ENCODE assay signal across 8 cellular contexts in genomic region chr3:64685800-64686445, GRCh38. TPM values are rescaled to one million over a fixed set of nuclear protein-coding genes. Genes with fewer than 3 reads are reported as not detected.
DNase-seq lines count a peak whose midpoint lies in the region; ATAC-seq and TF ChIP-seq lines count a peak whose summit lies in the region.

No MANE protein-coding gene starts in this region.

- DNase-seq in Caki2 (ENCODE audit: low read depth): peak; percentile 90
- DNase-seq in HuH-7 (ENCODE audit: low spot score): peak; percentile 34
- DNase-seq in astrocyte of the cerebellum (ENCODE audit: low read depth): peak; percentile 85
- peak; percentile 94 for DNase-seq in left ventricle myocardium superior
- DNase-seq in posterior cingulate gyrus: peak; percentile 47 to 95 (median 76)
- no peak for DNase-seq in DMS153 (lab: John Stamatoyannopoulos, UW)

- peak; percentile 51 for TF ChIP-seq CTCF in astrocyte of the cerebellum (IDR thresholded peaks at IDR 0.05; ENCODE audit: low read depth, low read length, missing control alignments)

- ATAC-seq in left ventricle myocardium superior: peak; percentile 91
- ATAC-seq in HG03469 (IDR thresholded peaks at IDR 0.05; ENCODE audit: unreplicated experiment): no peak
- ATAC-seq in GM19324 (IDR thresholded peaks at IDR 0.05; ENCODE audit: low FRiP score, unreplicated experiment): no peak

- in situ Hi-C loops in Caki2 (cut with HindIII; ENCODE audit: low pct_unique_long_range_greater_than_20kb, low sequenced_read_pairs): no loop called here
- in situ Hi-C loops in astrocyte of the cerebellum (cut with HindIII; ENCODE audit: low sequenced_read_pairs): no loop called here

- peak overlapping the region; percentile 61 for H3K4me3 ChIP-seq in astrocyte of the cerebellum (ENCODE audit: low read depth, low read length)

- intact Hi-C loops in left ventricle myocardium superior (cut with micrococcal nuclease) (no loop called here), posterior cingulate gyrus (cut with DNase I) (no loop called here)

RNA-seq across cellular contexts. Expression of gene ADAMTS9, which starts 1.9 kb away (rescaled TPM):
- total RNA-seq in Caki2 (2014; rRNA removed; shearing (Covaris generic); ENCODE audit: low replicate concordance): 5.7 and 9.1 TPM in 2 replicates
- 15.1 TPM for total RNA-seq in left ventricle myocardium superior
